Comparison of ENCODE assay signal across 18 cellular contexts in the genomic region with DNA sequence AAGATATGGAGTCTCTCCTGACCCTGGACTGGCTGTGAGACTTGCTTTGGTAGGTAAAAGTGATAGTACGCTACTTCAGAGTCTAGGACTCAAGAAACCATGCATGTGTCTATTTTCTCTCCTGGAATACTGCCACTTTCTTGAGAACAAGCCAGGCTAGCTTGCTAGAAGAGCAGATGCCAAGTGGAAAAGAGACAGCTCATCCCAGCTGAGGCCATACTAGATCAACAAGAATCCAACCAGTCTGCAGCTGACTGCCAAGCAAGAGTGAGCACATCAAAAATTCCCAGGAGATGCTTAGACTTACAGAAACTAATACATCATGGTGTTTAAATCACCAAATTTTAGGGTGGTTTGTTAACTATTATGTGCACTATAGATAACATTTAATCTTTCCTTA.
DNase-seq lines count a peak whose midpoint lies in the region; ATAC-seq and TF ChIP-seq lines count a peak whose summit lies in the region.
"Had no signal": no experiment of that assay in that cellular context is flagged by ENCODE, and none has a peak within 500 bp of the region (broad histone marks: within the 10 kb centered on the region; RNA-seq: fewer than 3 reads in every experiment).

No MANE protein-coding gene starts in this region.

- no peaks in the 10 kb centered on the region for H3K36me3 ChIP-seq in gastrocnemius medialis
- H3K36me3 ChIP-seq in WERI-Rb-1, result no peaks in the 10 kb centered on the region
- H3K36me3 ChIP-seq: BE2C had no signal

- H3K9me3 ChIP-seq in gastrocnemius medialis (no peaks in the 10 kb centered on the region), WERI-Rb-1 (ENCODE audit: severe bottlenecking) (no peaks in the 10 kb centered on the region)
- H3K9me3 ChIP-seq: BE2C had no signal

- ATAC-seq in gastrocnemius medialis (peak; percentile 87 to 88), GM19328 (IDR thresholded peaks at IDR 0.05; ENCODE audit: unreplicated experiment) (no peak)
- ATAC-seq: HepG2 had no signal

- no peaks in the 10 kb centered on the region for H3K27me3 ChIP-seq in gastrocnemius medialis
- H3K27me3 ChIP-seq in WERI-Rb-1 (ENCODE audit: insufficient read depth, low read depth, severe bottlenecking), result no peaks in the 10 kb centered on the region
- H3K27me3 ChIP-seq: BE2C had no signal

- peaks cover 0 to 6% of the 10 kb centered on the region in 2 donors for H3K4me1 ChIP-seq in gastrocnemius medialis
- H3K4me1 ChIP-seq: BE2C had no signal

- H3K27ac ChIP-seq in gastrocnemius medialis (peak overlapping the region in 1 of 4 donors; percentile 34), WERI-Rb-1 (no peak overlapping the region)
- H3K27ac ChIP-seq: PC-9 had no signal

- DNase-seq in GM04504 (ENCODE audit: low read depth) (peak; percentile 5), amniotic epithelial cell (ENCODE audit: low read depth) (peak; percentile 12), fibroblast of the aortic adventitia (ENCODE audit: low read depth) (peak; percentile 52), gastrocnemius medialis (peak; percentile 12 to 42), cerebellum (ENCODE audit: low spot score) (no peak), WERI-Rb-1 (no peak), mucosa of gallbladder (ENCODE audit: low spot score) (no peak)
- DNase-seq: BE2C; CD4-positive, alpha-beta memory T cell; DMS79 treated with DMSO at 0.1 percent for 48 hours; GDM1; H9; NCI-H1417 treated with DMSO at 0.1 percent for 48 hours; NCI-H2081; NCI-H774; PC-9 had no signal

- intact Hi-C loops in gastrocnemius medialis (cut with DNase I; ENCODE audit: low total_unique reads), result no loop called here

- in situ Hi-C loops in gastrocnemius medialis (cut with MboI; ENCODE audit: low sequenced_read_pairs in 4 of 4), result no loop called here

- no peak overlapping the region for H3K4me3 ChIP-seq in fibroblast of the aortic adventitia (ENCODE audit: low read depth, low read length)
- H3K4me3 ChIP-seq in gastrocnemius medialis, result no peak overlapping the region
- no peak overlapping the region for H3K4me3 ChIP-seq in WERI-Rb-1 (ENCODE audit: low read depth, low read length)
- H3K4me3 ChIP-seq: PC-9 had no signal

- TF ChIP-seq POLR2A in gastrocnemius medialis (IDR thresholded peaks at IDR 0.05), result no peak

- no peak for TF ChIP-seq CTCF in fibroblast of the aortic adventitia (IDR thresholded peaks at IDR 0.05; ENCODE audit: insufficient read depth, low read length)
- no peak for TF ChIP-seq CTCF in gastrocnemius medialis (IDR thresholded peaks at IDR 0.05 in 4 of 5, conservative IDR thresholded peaks at IDR 0.05 in 1 of 5)
- no peak for TF ChIP-seq CTCF in WERI-Rb-1 (IDR thresholded peaks at IDR 0.05; ENCODE audit: low read depth, low read length)

Comparison
In these comparisons a context has a peak if more than half of its experiments do, and no peak if none do; other contexts are left out.
1. DNase-seq: peak in GM04504 (single experiment), amniotic epithelial cell (single experiment), fibroblast of the aortic adventitia (single experiment) and gastrocnemius medialis (2 of 2); none in cerebellum (single experiment), WERI-Rb-1 (single experiment) and mucosa of gallbladder (single experiment).